9 cellular contexts compared by ENCODE assay signal in genomic region chr10:72277996-72278667, GRCh38. TPM values are rescaled to one million over a fixed set of nuclear protein-coding genes. Genes with fewer than 3 reads are reported as not detected.
DNase-seq lines count a peak whose midpoint lies in the region; ATAC-seq and TF ChIP-seq lines count a peak whose summit lies in the region.
"Had no signal": no experiment of that assay in that cellular context is flagged by ENCODE, and none has a peak within 500 bp of the region (broad histone marks: within the 10 kb centered on the region; RNA-seq: fewer than 3 reads in every experiment).

No MANE protein-coding gene starts in this region.

- peaks cover 37 to 85% (median 68%) of the 10 kb centered on the region in 10 experiments for H3K4me1 ChIP-seq in BLaER1 treated with 17β-estradiol and CSF1 and Interleukin-3, amounts not matched to agents 10 nM and 100 nM
- peaks cover 4% of the 10 kb centered on the region for H3K4me1 ChIP-seq in mammary epithelial cell (ENCODE audit: insufficient read depth, low read length)

- peak overlapping the region in 8 of 11 experiments; percentile 19 to 92 (median 46); a peak in 12 of 22 replicates for H3K27ac ChIP-seq in BLaER1 treated with 17β-estradiol and CSF1 and Interleukin-3, amounts not matched to agents 10 nM and 100 nM
- peak overlapping the region; percentile 79 for H3K27ac ChIP-seq in mammary epithelial cell (ENCODE audit: insufficient read depth, low read depth, low read length)

- in situ Hi-C loops in mammary epithelial cell (cut with MboI; ENCODE audit: low sequenced_read_pairs in 2 of 2): loop anchor here (5.0 to 10.0 kb wide), 2 partner anchors 57 to 59 kb away; no protein-coding TSS in a partner anchor

- peaks cover 18 to 29% (median 24%) of the 10 kb centered on the region in 11 experiments for H3K36me3 ChIP-seq in BLaER1 treated with 17β-estradiol and CSF1 and Interleukin-3, amounts not matched to agents 10 nM and 100 nM
- peaks cover 16% of the 10 kb centered on the region for H3K36me3 ChIP-seq in mammary epithelial cell (ENCODE audit: insufficient read depth, low read length)

- no peak for TF ChIP-seq CTCF in NB4 (IDR thresholded peaks at IDR 0.05; ENCODE audit: low read depth, low read length)
- no peak for TF ChIP-seq CTCF in mammary epithelial cell (conservative IDR thresholded peaks at IDR 0.05 in 1 of 2, IDR thresholded peaks at IDR 0.05 in 1 of 2; ENCODE audit: extremely low read depth in 1 of 2, insufficient read depth in 1 of 2, low read depth in 1 of 2, low read length in 2 of 2)
- TF ChIP-seq CTCF in nephron (IDR thresholded peaks at IDR 0.05; ENCODE audit: unreplicated experiment in 3 of 3): no peak

- CTCF ChIA-PET in mammary epithelial cell (lab: Charles Lee; ENCODE audit: low non-redundant PET): no interaction called here

- H2AFZ ChIP-seq in mammary epithelial cell (ENCODE audit: low read depth, low read length): no peak overlapping the region

- H3K79me2 ChIP-seq in mammary epithelial cell (ENCODE audit: insufficient read depth, low read length): peaks cover 35% of the 10 kb centered on the region

- 0 out of 22 replicates have a peak overlapping the region, but pooled peaks of 1 of the 11 experiments have one; percentile 4 for H3K9ac ChIP-seq in BLaER1 treated with 17β-estradiol and CSF1 and Interleukin-3, amounts not matched to agents 10 nM and 100 nM
- peak overlapping the region; percentile 6 for H3K9ac ChIP-seq in mammary epithelial cell (ENCODE audit: insufficient read depth, low read length)

- no peaks in the 10 kb centered on the region for H3K9me3 Mint-ChIP-seq in nephron

- intact Hi-C loops in mammary epithelial cell (cut with micrococcal nuclease): loop anchor here (10.0 kb wide), 1 partner anchor 607 kb away; no protein-coding TSS in a partner anchor

- DNase-seq in NB4 (ENCODE audit: low read depth): peak; percentile 13
- DNase-seq in mammary epithelial cell: peak; percentile 46
- DNase-seq in DMS53 (lab: John Stamatoyannopoulos, UW): no peak
- DNase-seq in NOMO-1 (lab: John Stamatoyannopoulos, UW; ENCODE audit: unreplicated experiment in 2 of 2): no peak
- no peak for DNase-seq in RPMI8226
- DNase-seq: DMS153 had no signal

- H4K20me1 ChIP-seq in BLaER1 treated with 17β-estradiol and CSF1 and Interleukin-3, amounts not matched to agents 10 nM and 100 nM: peaks cover 27 to 38% (median 31%) of the 10 kb centered on the region in 11 experiments; a peak in 21 of 22 replicates
- no peaks in the 10 kb centered on the region for H4K20me1 ChIP-seq in mammary epithelial cell (ENCODE audit: insufficient read depth, low read length)

- no peak for ATAC-seq in HG03159 (IDR thresholded peaks at IDR 0.05; ENCODE audit: unreplicated experiment)

- H3K27me3 ChIP-seq in BLaER1 treated with 17β-estradiol and CSF1 and Interleukin-3, amounts not matched to agents 10 nM and 100 nM: no peaks in the 10 kb centered on the region
- H3K27me3 ChIP-seq in mammary epithelial cell (ENCODE audit: insufficient read depth, low read length): no peaks in the 10 kb centered on the region

- no peak for TF ChIP-seq POLR2A in NB4 (IDR thresholded peaks at IDR 0.05; ENCODE audit: extremely low read depth, insufficient read length)

- no TSS peak for BruUV-seq in mammary epithelial cell (replicated peaks; lab: Mats Ljungman, UMichigan)

- peak overlapping the region; percentile 60 to 93 (median 82) for H3K27ac Mint-ChIP-seq in nephron

- peaks cover 19% of the 10 kb centered on the region for H3K36me3 Mint-ChIP-seq in nephron (ENCODE audit: low read depth)

- H3K4me3 ChIP-seq in BLaER1 treated with 17β-estradiol and CSF1 and Interleukin-3, amounts not matched to agents 10 nM and 100 nM: no peak overlapping the region
- H3K4me3 ChIP-seq in NB4 (ENCODE audit: low read depth, low read length): no peak overlapping the region
- H3K4me3 ChIP-seq in mammary epithelial cell (replicated peaks in 1 of 3; ENCODE audit: insufficient read depth in 1 of 3, low read depth in 2 of 3, low read length in 3 of 3): no peak overlapping the region

- peak overlapping the region; percentile 54 to 72 (median 70) for H3K4me3 Mint-ChIP-seq in nephron

- H3K4me1 Mint-ChIP-seq in nephron: peaks cover 38% of the 10 kb centered on the region

- H3K4me2 ChIP-seq in BLaER1 treated with 17β-estradiol and CSF1 and Interleukin-3, amounts not matched to agents 10 nM and 100 nM: peak overlapping the region in 9 of 11 experiments; percentile 6 to 99 (median 96); a peak in 10 of 22 replicates
- no peak overlapping the region for H3K4me2 ChIP-seq in mammary epithelial cell (ENCODE audit: insufficient read depth, low read depth, low read length)

- H3K27me3 Mint-ChIP-seq in nephron (ENCODE audit: low read depth): peaks cover 3% of the 10 kb centered on the region

- 100% methylated on average over 3 of the region's 3 CpGs for WGBS in mammary epithelial cell (ENCODE audit: low coverage, missing lambda C conversion rate)

- H3K9me3 ChIP-seq in BLaER1 treated with 17β-estradiol and CSF1 and Interleukin-3, amounts not matched to agents 10 nM and 100 nM (replicated peaks in 1 of 11): no peaks in the 10 kb centered on the region; a peak in 1 of 22 replicates
- no peaks in the 10 kb centered on the region for H3K9me3 ChIP-seq in mammary epithelial cell (replicated peaks; ENCODE audit: insufficient read depth, low read length)

- dilution Hi-C loops in mammary epithelial cell (cut with HindIII; ENCODE audit: low sequenced_read_pairs): loop anchor here (5.0 kb wide), 1 partner anchor 44 kb away; no protein-coding TSS in a partner anchor

RNA-seq across cellular contexts. Expression of gene DDIT4, which starts 4.4 kb away (rescaled TPM):
- 1,000 to 10,000 TPM in 1 of 2 donors, 100 to 1,000 TPM in 1; 772 to 1,235 TPM for total RNA-seq in mammary epithelial cell
- polyA plus RNA-seq in mammary epithelial cell: 542 TPM
- 521 TPM for polyA minus RNA-seq in mammary epithelial cell

Comparison
In these comparisons a context has a peak if more than half of its experiments do, and no peak if none do; other contexts are left out.
1. DNase-seq: peak in NB4 (single experiment) and mammary epithelial cell (single experiment); none in DMS53 (single experiment), NOMO-1 (0 of 2) and RPMI8226 (single experiment).